In genomic region chr13:59658027-59658735, GRCh38 we compare ENCODE assay signal across 24 cellular contexts.
"Had no signal": no experiment of that assay in that cellular context is flagged by ENCODE, and none has a peak within 500 bp of the region (broad histone marks: within the 10 kb centered on the region; RNA-seq: fewer than 3 reads in every experiment).

No MANE protein-coding gene starts in this region.

- H3K27me3 ChIP-seq: breast epithelium, heart left ventricle, right atrium auricular region, spleen, vagina had no signal

- H3K36me3 Mint-ChIP-seq: activated CD8-positive, alpha-beta memory T cell treated with anti-CD3 and anti-CD28 coated beads, Interleukin-2, amount 10 ng/mL, durations not matched to agents 7 days and 5 days; naive thymus-derived CD8-positive, alpha-beta T cell had no signal

- DNase-seq: activated CD4-positive, alpha-beta T cell treated with anti-CD3 and anti-CD28 coated beads, Interleukin-2, amount 50 U/mL, for 1 hour; activated CD8-positive, alpha-beta memory T cell treated with anti-CD3 and anti-CD28 coated beads, Interleukin-2, amount 10 ng/mL, durations not matched to agents 7 days and 5 days; activated CD8-positive, alpha-beta T cell treated with anti-CD3 and anti-CD28 coated beads for 36 hours; activated naive CD4-positive, alpha-beta T cell; activated T-cell treated with anti-CD3 and anti-CD28 coated beads for 4 hours; activated T-cell treated with anti-CD3 and anti-CD28 coated beads, Interleukin-2, amount 50 U/mL, for 72 hours; central memory CD4-positive, alpha-beta T cell; foreskin fibroblast; heart left ventricle; kidney glomerular epithelial cell; naive thymus-derived CD8-positive, alpha-beta T cell; occipital lobe; spleen; trophoblast cell had no signal

- H3K27ac ChIP-seq: breast epithelium, heart left ventricle, parathyroid adenoma, right atrium auricular region, spleen, thoracic aorta, vagina had no signal

- H3K27me3 Mint-ChIP-seq: activated CD8-positive, alpha-beta T cell treated with anti-CD3 and anti-CD28 coated beads for 36 hours; stimulated activated naive CD8-positive, alpha-beta T cell treated with anti-CD3 and anti-CD28 coated beads, Interleukin-15, Interleukin-2, amounts not matched to agents 100 ng/mL and 50 ng/mL, for 24 hours had no signal

- H3K4me3 Mint-ChIP-seq: activated CD8-positive, alpha-beta memory T cell treated with anti-CD3 and anti-CD28 coated beads, Interleukin-2, amount 10 ng/mL, durations not matched to agents 7 days and 5 days; activated CD8-positive, alpha-beta T cell treated with anti-CD3 and anti-CD28 coated beads for 36 hours; activated T-cell treated with anti-CD3 and anti-CD28 coated beads, Interleukin-2, amount 50 U/mL, for 72 hours; mesothelial cell of epicardium; naive thymus-derived CD8-positive, alpha-beta T cell; neural crest cell; stimulated activated naive CD8-positive, alpha-beta T cell treated with anti-CD3 and anti-CD28 coated beads, Interleukin-15, Interleukin-2, amounts not matched to agents 100 ng/mL and 50 ng/mL, for 24 hours had no signal

- H3K9me3 Mint-ChIP-seq: activated CD8-positive, alpha-beta T cell treated with anti-CD3 and anti-CD28 coated beads for 36 hours; activated naive CD4-positive, alpha-beta T cell treated with anti-CD3 and anti-CD28 coated beads, Interleukin-2, amount 50 U/mL, for 72 hours; activated T-cell treated with anti-CD3 and anti-CD28 coated beads, Interleukin-2, amount 50 U/mL, for 72 hours; naive thymus-derived CD8-positive, alpha-beta T cell; stimulated activated naive CD8-positive, alpha-beta T cell treated with anti-CD3 and anti-CD28 coated beads, Interleukin-15, Interleukin-2, amounts not matched to agents 100 ng/mL and 50 ng/mL, for 24 hours had no signal

- H3K4me1 ChIP-seq: breast epithelium, parathyroid adenoma, spleen, vagina had no signal

- H3K9me3 ChIP-seq: breast epithelium, heart left ventricle, right atrium auricular region, spleen, thoracic aorta, vagina had no signal

- ATAC-seq: activated CD8-positive, alpha-beta memory T cell treated with anti-CD3 and anti-CD28 coated beads, Interleukin-2, amount 10 ng/mL, durations not matched to agents 7 days and 5 days; activated CD8-positive, alpha-beta T cell treated with anti-CD3 and anti-CD28 coated beads for 36 hours; activated naive CD4-positive, alpha-beta T cell treated with anti-CD3 and anti-CD28 coated beads, Interleukin-2, amount 50 U/mL, for 72 hours; activated T-cell treated with anti-CD3 and anti-CD28 coated beads, Interleukin-2, amount 50 U/mL, for 72 hours; esophagus mucosa; naive thymus-derived CD8-positive, alpha-beta T cell had no signal

- H3K4me1 Mint-ChIP-seq: activated CD8-positive, alpha-beta memory T cell treated with anti-CD3 and anti-CD28 coated beads, Interleukin-2, amount 10 ng/mL, durations not matched to agents 7 days and 5 days; naive thymus-derived CD8-positive, alpha-beta T cell had no signal

- H3K27ac Mint-ChIP-seq: activated CD8-positive, alpha-beta memory T cell treated with anti-CD3 and anti-CD28 coated beads, Interleukin-2, amount 10 ng/mL, durations not matched to agents 7 days and 5 days; activated CD8-positive, alpha-beta T cell treated with anti-CD3 and anti-CD28 coated beads for 36 hours; activated naive CD4-positive, alpha-beta T cell treated with anti-CD3 and anti-CD28 coated beads, Interleukin-2, amount 50 U/mL, for 72 hours; activated T-cell treated with anti-CD3 and anti-CD28 coated beads, Interleukin-2, amount 50 U/mL, for 72 hours; mesothelial cell of epicardium; naive thymus-derived CD8-positive, alpha-beta T cell; stimulated activated naive CD8-positive, alpha-beta T cell treated with anti-CD3 and anti-CD28 coated beads, Interleukin-15, Interleukin-2, amounts not matched to agents 100 ng/mL and 50 ng/mL, for 24 hours had no signal
